Comparison of ENCODE assay signal across 22 cellular contexts in the genomic region with DNA sequence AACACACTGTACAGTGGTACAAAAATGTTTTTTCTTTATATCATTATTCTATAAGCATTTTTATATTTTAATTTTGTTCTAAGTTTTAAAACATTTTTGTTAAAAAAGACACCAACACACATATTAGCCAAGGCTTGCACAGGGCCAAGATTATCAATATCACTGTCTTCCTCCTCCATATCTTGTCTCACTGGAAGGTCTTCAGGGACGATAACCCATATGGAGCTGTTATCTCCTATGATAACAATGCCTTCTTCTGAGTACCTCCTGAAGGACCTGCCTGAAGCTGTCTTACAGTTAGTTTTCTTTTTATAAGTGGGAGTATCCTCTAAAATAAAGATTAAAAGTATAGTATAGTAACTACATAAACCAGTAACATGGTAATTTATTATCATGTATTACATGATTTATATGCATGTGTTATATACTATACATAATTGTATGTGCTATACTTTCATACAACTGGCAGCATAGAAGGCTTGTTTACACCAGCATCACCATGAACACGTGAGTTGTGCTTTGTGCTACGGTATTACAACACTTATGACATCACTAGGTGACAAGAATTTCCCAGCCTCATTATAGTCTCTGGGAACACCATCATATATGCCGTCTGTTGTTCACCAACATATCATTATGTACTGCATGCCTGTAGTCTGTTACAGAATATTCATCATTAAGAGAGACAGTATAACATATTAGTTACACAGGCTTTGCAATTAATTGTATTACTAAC.
A peak's percentile ranks its signal among the peaks of the same experiment; 100 is the strongest.
DNase-seq lines count a peak whose midpoint lies in the region; ATAC-seq and TF ChIP-seq lines count a peak whose summit lies in the region.
"Had no signal": no experiment of that assay in that cellular context is flagged by ENCODE, and none has a peak within 500 bp of the region (broad histone marks: within the 10 kb centered on the region; RNA-seq: fewer than 3 reads in every experiment).

No MANE protein-coding gene starts in this region.

- H3K27me3 ChIP-seq in ACC112 (ENCODE audit: insufficient read depth, low read length) (no peaks in the 10 kb centered on the region), RWPE2 (ENCODE audit: insufficient read depth, poor library complexity, severe bottlenecking) (no peaks in the 10 kb centered on the region), brain microvascular endothelial cell (replicated peaks) (no peaks in the 10 kb centered on the region)
- H3K27me3 ChIP-seq: BLaER1 had no signal

- H3K36me3 ChIP-seq in ACC112 (ENCODE audit: insufficient read depth, low read length), result no peaks in the 10 kb centered on the region
- no peaks in the 10 kb centered on the region for H3K36me3 ChIP-seq in RWPE2 (ENCODE audit: low read depth)
- no peaks in the 10 kb centered on the region for H3K36me3 ChIP-seq in brain microvascular endothelial cell (replicated peaks)

- no peak overlapping the region for H2AFZ ChIP-seq in ACC112 (ENCODE audit: low read length, unreplicated experiment)
- H2AFZ ChIP-seq: GM23338, PC-9 had no signal

- in situ Hi-C loops in brain microvascular endothelial cell (cut with HindIII; ENCODE audit: low pct_ligation_motif_present, low sequenced_read_pairs), result no loop called here

- ATAC-seq in RWPE2 (ENCODE audit: low read depth) (no peak), GM21360 (IDR thresholded peaks at IDR 0.05; ENCODE audit: unreplicated experiment) (no peak), GM21390 (IDR thresholded peaks at IDR 0.05; ENCODE audit: unreplicated experiment) (no peak)
- ATAC-seq: GM23338 had no signal

- H3K4me3 ChIP-seq in ACC112 (ENCODE audit: low read depth, low read length) (no peak overlapping the region), RWPE2 (ENCODE audit: severe bottlenecking) (no peak overlapping the region), brain microvascular endothelial cell (ENCODE audit: low read depth, low read length) (no peak overlapping the region)
- H3K4me3 ChIP-seq: BLaER1, GM23338, PC-9 had no signal

- peak overlapping the region; percentile 92; the same call in 1 of the 2 replicates for H3K27ac ChIP-seq in ACC112 (ENCODE audit: low read depth, low read length)
- peak overlapping the region; percentile 79 for H3K27ac ChIP-seq in RWPE2 (ENCODE audit: poor library complexity, severe bottlenecking)
- H3K27ac ChIP-seq in brain microvascular endothelial cell, result no peak overlapping the region
- H3K27ac ChIP-seq: BLaER1, PC-9, RWPE1 had no signal

- peaks cover 8% of the 10 kb centered on the region for H3K79me2 ChIP-seq in ACC112 (ENCODE audit: control insufficient read depth, insufficient read depth, low read length, unreplicated experiment)

- TF ChIP-seq CTCF in RWPE2 (IDR thresholded peaks at IDR 0.05; ENCODE audit: poor library complexity, severe bottlenecking) (no peak), brain microvascular endothelial cell (IDR thresholded peaks at IDR 0.05; ENCODE audit: low read depth, low read length, missing control alignments) (no peak)

- no peaks in the 10 kb centered on the region for H3K9me3 ChIP-seq in RWPE2 (ENCODE audit: severe bottlenecking)
- H3K9me3 ChIP-seq: BLaER1 had no signal

- no peak for DNase-seq in RWPE2 (ENCODE audit: low spot score)
- DNase-seq in brain microvascular endothelial cell, result peak; percentile 25
- DNase-seq in iris pigment epithelial cell (ENCODE audit: low read depth), result peak; percentile 41
- no peak for DNase-seq in NOMO-1 treated with dmso at 0.1 percent for 144 hours (lab: John Stamatoyannopoulos, UW; ENCODE audit: unreplicated experiment)
- DNase-seq in NCI-H2081 (lab: John Stamatoyannopoulos, UW), result no peak
- DNase-seq: Calu3; CD4-positive, alpha-beta memory T cell; GF-D8; HCEC 1CT; KBM-7; NCI-H1105; NCI-H1694; NCI-H2227 treated with DMSO at 0.1 percent for 48 hours; NCI-H510A treated with DMSO at 0.1 percent for 48 hours; NCI-H82; PC-9 had no signal

- H3K4me1 ChIP-seq in ACC112 (ENCODE audit: control insufficient read depth, insufficient read depth, low read length, unreplicated experiment) (peaks cover 45% of the 10 kb centered on the region), RWPE2 (ENCODE audit: insufficient read depth, poor library complexity, severe bottlenecking) (peaks cover 36% of the 10 kb centered on the region)
- H3K4me1 ChIP-seq: BLaER1 had no signal

Comparison
In these comparisons a context has a peak if more than half of its experiments do, and no peak if none do; other contexts are left out.
1. DNase-seq: peak in brain microvascular endothelial cell (single experiment) and iris pigment epithelial cell (single experiment); none in RWPE2 (single experiment), NOMO-1 treated with dmso at 0.1 percent for 144 hours (single experiment) and NCI-H2081 (0 of 2).